Comparison of ENCODE assay signal across 11 cellular contexts in the genomic region with DNA sequence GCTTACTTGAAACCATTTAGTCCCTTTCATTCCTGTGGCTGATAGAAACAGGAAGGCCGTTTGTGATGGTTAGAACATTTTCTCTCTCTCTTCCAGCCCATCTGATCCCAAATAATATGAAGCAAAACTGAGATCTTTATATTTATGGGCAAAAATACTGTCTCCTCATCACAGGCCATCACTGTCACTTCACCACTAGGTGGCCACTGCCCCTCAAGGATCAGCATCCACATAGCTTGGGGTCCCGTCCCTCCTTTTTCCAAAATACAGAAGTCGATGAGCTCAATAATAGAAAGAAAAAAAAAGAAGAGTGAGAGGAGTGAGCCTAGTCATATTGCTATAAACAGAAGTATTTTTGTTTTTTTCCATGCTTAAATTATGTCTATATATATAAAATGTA. TPM values are rescaled to one million over a fixed set of nuclear protein-coding genes. Genes with fewer than 3 reads are reported as not detected.
DNase-seq lines count a peak whose midpoint lies in the region; ATAC-seq, FAIRE-seq and TF ChIP-seq lines count a peak whose summit lies in the region.
"Had no signal": no experiment of that assay in that cellular context is flagged by ENCODE, and none has a peak within 500 bp of the region (broad histone marks: within the 10 kb centered on the region; RNA-seq: fewer than 3 reads in every experiment).

No MANE protein-coding gene starts in this region.

- no peak for TF ChIP-seq POLR2A in uterus (IDR thresholded peaks at IDR 0.05)

- no peaks in the 10 kb centered on the region for H3K9me3 ChIP-seq in keratinocyte (ENCODE audit: control insufficient read depth, low read depth, low read length)
- no peaks in the 10 kb centered on the region for H3K9me3 ChIP-seq in uterus
- no peaks in the 10 kb centered on the region for H3K9me3 ChIP-seq in GM23248 (ENCODE audit: low read depth)
- H3K9me3 ChIP-seq: SJCRH30 had no signal

- H3K27me3 ChIP-seq in BJ (ENCODE audit: control insufficient read depth, insufficient read depth, low read length) (no peaks in the 10 kb centered on the region), keratinocyte (ENCODE audit: control insufficient read depth, extremely low read depth, insufficient read depth, low read length) (no peaks in the 10 kb centered on the region), uterus (no peaks in the 10 kb centered on the region), GM23248 (replicated peaks; ENCODE audit: insufficient read depth) (no peaks in the 10 kb centered on the region)
- H3K27me3 ChIP-seq: SJCRH30 had no signal

- no peaks in the 10 kb centered on the region for H3F3A ChIP-seq in GM23248 (ENCODE audit: insufficient read depth)

- H3K79me2 ChIP-seq in keratinocyte (ENCODE audit: control insufficient read depth, insufficient read depth, low read length): no peaks in the 10 kb centered on the region
- H3K79me2 ChIP-seq in GM23248 (ENCODE audit: insufficient read depth): no peaks in the 10 kb centered on the region

- H3K4me2 ChIP-seq in keratinocyte (ENCODE audit: control insufficient read depth, extremely low read depth, insufficient read depth, low read depth, low read length) (no peak overlapping the region), GM23248 (ENCODE audit: unreplicated experiment) (no peak overlapping the region)

- TF ChIP-seq CTCF in BJ (IDR thresholded peaks at IDR 0.05; ENCODE audit: insufficient read depth, low read depth, low read length): peak; percentile 45
- TF ChIP-seq CTCF in keratinocyte (optimal IDR thresholded peaks at IDR 0.05 in 1 of 3, IDR thresholded peaks at IDR 0.05 in 1 of 3, conservative IDR thresholded peaks at IDR 0.05 in 1 of 3; ENCODE audit: extremely low read depth in 1 of 3, insufficient read depth in 2 of 3, low read length in 3 of 3): peak; percentile 40 to 56 (median 41)
- TF ChIP-seq CTCF in uterus (IDR thresholded peaks at IDR 0.05): no peak

- H3K4me3 ChIP-seq in BJ (ENCODE audit: low read depth, low read length) (no peak overlapping the region), keratinocyte (ENCODE audit: control insufficient read depth in 2 of 3, extremely low read depth in 1 of 3, insufficient read depth in 2 of 3, low read depth in 1 of 3, low read length in 3 of 3) (no peak overlapping the region), uterus (no peak overlapping the region), GM23248 (no peak overlapping the region)
- H3K4me3 ChIP-seq: SJCRH30 had no signal

- H3K9ac ChIP-seq in keratinocyte (ENCODE audit: control insufficient read depth, extremely low read depth, insufficient read depth, low read length) (no peak overlapping the region), GM23248 (no peak overlapping the region)

- no peak for DNase-seq in BJ (ENCODE audit: low read depth)
- DNase-seq in HEK293T (ENCODE audit: extremely low spot score): peak; percentile 17
- DNase-seq in SK-N-DZ (ENCODE audit: low spot score): peak; percentile 23
- no peak for DNase-seq in keratinocyte (ENCODE audit: low read depth, low spot score)
- no peak for DNase-seq in uterus
- no peak for DNase-seq in GM23248
- DNase-seq in stimulated activated CD8-positive, alpha-beta memory T cell treated with anti-CD3 and anti-CD28 coated beads, Interleukin-4, amount 100 ng/mL, for 48 hours: no peak
- DNase-seq: activated effector memory CD4-positive, alpha-beta T cell treated with Interleukin-2 at 50 U/mL for 16 hours; stimulated activated CD4-positive, alpha-beta T cell treated with anti-CD3 and anti-CD28 coated beads, Interleukin-1b, Interleukin-23, amount 100 ng/mL, for 48 hours had no signal

- H3K27ac ChIP-seq in keratinocyte (ENCODE audit: control insufficient read depth, insufficient read depth, low read length): no peak overlapping the region
- no peak overlapping the region for H3K27ac ChIP-seq in uterus
- H3K27ac ChIP-seq in GM23248: no peak overlapping the region
- H3K27ac ChIP-seq: SJCRH30 had no signal

- no peaks in the 10 kb centered on the region for H3K9me1 ChIP-seq in keratinocyte (ENCODE audit: control insufficient read depth, extremely low read depth, insufficient read depth, low read length)

- intact Hi-C loops in uterus (cut with DNase I; ENCODE audit: low total_unique reads): no loop called here

- in situ Hi-C loops in GM23248 (cut with MboI): no loop called here

- no peak for FAIRE-seq in keratinocyte (lab: Jason Lieb, UNC)

- POLR2A ChIA-PET in BJ (lab: Charles Lee): no interaction called here
- POLR2A ChIA-PET in HEK293T (lab: Yijun Ruan, JAX): no interaction called here

- no peaks in the 10 kb centered on the region for H3K9me2 ChIP-seq in GM23248 (ENCODE audit: insufficient read depth)

- ATAC-seq in HG02588 (IDR thresholded peaks at IDR 0.05; ENCODE audit: unreplicated experiment): no peak

- no peaks in the 10 kb centered on the region for H4K20me1 ChIP-seq in keratinocyte (ENCODE audit: control insufficient read depth, extremely low read depth, insufficient read depth, low read length)
- H4K20me1 ChIP-seq in GM23248 (ENCODE audit: insufficient read depth): no peaks in the 10 kb centered on the region

- dilution Hi-C loops in keratinocyte (cut with MboI; ENCODE audit: extremely low pct_ligation_motif_present, low sequenced_read_pairs): no loop called here

- CTCF ChIA-PET in BJ (lab: Yijun Ruan, JAX) (interaction anchor here (1.5 to 1.7 kb wide), 2 partner anchors 19 to 29 kb away, joined by 3 to 5 read pairs; no protein-coding TSS in a partner anchor), HEK293T (lab: Yijun Ruan, JAX) (interaction anchor here (0.6 to 1.5 kb wide), 7 partner anchors 9 to 378 kb away, joined by 3 to 4 read pairs (median 3); no protein-coding TSS in a partner anchor)

- no peaks in the 10 kb centered on the region for H3K36me3 ChIP-seq in BJ (ENCODE audit: control insufficient read depth, insufficient read depth, low read length)
- H3K36me3 ChIP-seq in keratinocyte (ENCODE audit: control insufficient read depth in 2 of 2, extremely low read depth in 1 of 2, insufficient read depth in 2 of 2, low read length in 2 of 2): no peaks in the 10 kb centered on the region
- H3K36me3 ChIP-seq in uterus: no peaks in the 10 kb centered on the region
- H3K36me3 ChIP-seq in GM23248 (ENCODE audit: low read depth): no peaks in the 10 kb centered on the region
- H3K36me3 ChIP-seq: SJCRH30 had no signal

- no peaks in the 10 kb centered on the region for H3K4me1 ChIP-seq in keratinocyte (ENCODE audit: control insufficient read depth, extremely low read depth, insufficient read depth, low read length)
- H3K4me1 ChIP-seq in uterus: no peaks in the 10 kb centered on the region
- H3K4me1 ChIP-seq in GM23248 (ENCODE audit: insufficient read depth): no peaks in the 10 kb centered on the region
- H3K4me1 ChIP-seq: SJCRH30 had no signal

- H2AFZ ChIP-seq in keratinocyte (ENCODE audit: control insufficient read depth, low read length): no peak overlapping the region
- H2AFZ ChIP-seq in GM23248: no peak overlapping the region

- 28 to 34% methylated on average over 3 of the region's 3 CpGs for WGBS in GM23248 (ENCODE audit: low coverage in 1 of 2, low lambda C conversion rate in 2 of 2, missing lambda C conversion rate in 2 of 2), 2 experiments

TF ChIP-seq in HEK293T, 16 proteins besides CTCF, POLR2A, EP300 and RAD21:
- no peak for TF ChIP-seq FOXA1 (IDR thresholded peaks at IDR 0.05)
- no peak for TF ChIP-seq L3MBTL2 (conservative IDR thresholded peaks at IDR 0.05)
- TF ChIP-seq LEF1 (IDR thresholded peaks at IDR 0.05; ENCODE audit: borderline replicate concordance): no peak
- TF ChIP-seq ELF4 (IDR thresholded peaks at IDR 0.05): no peak
- TF ChIP-seq NFRKB (IDR thresholded peaks at IDR 0.05): no peak
- TF ChIP-seq FOXM1 (IDR thresholded peaks at IDR 0.05; ENCODE audit: borderline replicate concordance): no peak
- TF ChIP-seq SP1 (IDR thresholded peaks at IDR 0.05): no peak
- TF ChIP-seq SUZ12 (IDR thresholded peaks at IDR 0.05): no peak
- TF ChIP-seq TARDBP (IDR thresholded peaks at IDR 0.05): no peak
- TF ChIP-seq CTBP1 (IDR thresholded peaks at IDR 0.05; ENCODE audit: borderline replicate concordance): no peak
- TF ChIP-seq ZNF384 (IDR thresholded peaks at IDR 0.05): no peak
- TF ChIP-seq HDGF (IDR thresholded peaks at IDR 0.05; ENCODE audit: borderline replicate concordance): no peak
- TF ChIP-seq BHLHE40 (IDR thresholded peaks at IDR 0.05; ENCODE audit: borderline replicate concordance): no peak
- TF ChIP-seq ARNT (IDR thresholded peaks at IDR 0.05): no peak
- TF ChIP-seq, protein P1, sequence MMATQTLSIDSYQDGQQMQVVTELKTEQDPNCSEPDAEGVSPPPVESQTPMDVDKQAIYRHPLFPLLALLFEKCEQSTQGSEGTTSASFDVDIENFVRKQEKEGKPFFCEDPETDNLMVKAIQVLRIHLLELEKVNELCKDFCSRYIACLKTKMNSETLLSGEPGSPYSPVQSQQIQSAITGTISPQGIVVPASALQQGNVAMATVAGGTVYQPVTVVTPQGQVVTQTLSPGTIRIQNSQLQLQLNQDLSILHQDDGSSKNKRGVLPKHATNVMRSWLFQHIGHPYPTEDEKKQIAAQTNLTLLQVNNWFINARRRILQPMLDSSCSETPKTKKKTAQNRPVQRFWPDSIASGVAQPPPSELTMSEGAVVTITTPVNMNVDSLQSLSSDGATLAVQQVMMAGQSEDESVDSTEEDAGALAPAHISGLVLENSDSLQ (IDR thresholded peaks at IDR 0.05): no peak
- no peak for TF ChIP-seq FOXK2 (IDR thresholded peaks at IDR 0.05)

RNA-seq across cellular contexts. Expression of gene LAMP5, which starts 46.4 kb away (rescaled TPM):
- 0.06 and 0.12 TPM in 2 replicates for polyA plus RNA-seq in BJ (2011; rRNA removed)
- not detected in 2 replicates for polyA minus RNA-seq in BJ (2011; rRNA and poly(A)+ RNA removed)
- 1.0 and 1.1 TPM in 2 replicates for polyA plus RNA-seq in SK-N-DZ (2014; cell fraction: cytosol; rRNA removed)
- 0.50 and 1.0 TPM in 2 replicates for polyA plus RNA-seq in SK-N-DZ (2014; cell fraction: nucleus; rRNA removed)
- polyA plus RNA-seq in keratinocyte: not detected in 3 replicates
- polyA plus RNA-seq in keratinocyte (2011; ENCODE audit: low read depth): not detected
- not detected in 2 replicates for polyA plus RNA-seq in keratinocyte (2011; cell fraction: cytosol; rRNA removed)
- not detected in 2 replicates for polyA plus RNA-seq in keratinocyte (2011; cell fraction: nucleus; rRNA removed)
- not detected in 2 replicates for polyA plus RNA-seq in keratinocyte (2012; ENCODE audit: low replicate concordance)
- not detected in 3 replicates for polyA minus RNA-seq in keratinocyte
- polyA minus RNA-seq in keratinocyte (2011; cell fraction: cytosol; rRNA and poly(A)+ RNA removed): not detected
- polyA minus RNA-seq in keratinocyte (2011; cell fraction: nucleus; rRNA and poly(A)+ RNA removed): not detected in 2 replicates
- 1 to 10 TPM in 1 of 4 donors, under 1 TPM in 1, not detected in 2; 0.43 to 6.8 TPM for total RNA-seq in uterus
- 0.11 TPM in 1 of 2 replicates, not detected in the other for total RNA-seq in GM23248 (2014; rRNA removed; shearing (Covaris generic))
- polyA plus RNA-seq in GM23248 (2016; fragmentation: Nextera tagmentation; extraction: Ambion mirVana): not detected in 2 replicates
- total RNA-seq: SJCRH30 had no signal

Comparison
In these comparisons a context has a peak if more than half of its experiments do, and no peak if none do; other contexts are left out.
1. DNase-seq: peak in HEK293T (single experiment) and SK-N-DZ (single experiment); none in BJ (single experiment), keratinocyte (single experiment), uterus (0 of 2), GM23248 (single experiment) and stimulated activated CD8-positive, alpha-beta memory T cell treated with anti-CD3 and anti-CD28 coated beads, Interleukin-4, amount 100 ng/mL, for 48 hours (single experiment).
2. CTCF ChIP-seq: peak in BJ (single experiment) and keratinocyte (3 of 3); none in uterus (0 of 4).